Comparison of ENCODE assay signal across 1 cellular context in genomic region chr13:50123862-50124535, GRCh38.
TF ChIP-seq lines count a peak whose summit lies in the region.

No MANE protein-coding gene starts in this region.

TF ChIP-seq in HepG2, 621 proteins besides CTCF, POLR2A, EP300 and RAD21 (continued from another document and continues in another):
- TF ChIP-seq RCOR2 (CRISPR knock-in tag; IDR thresholded peaks at IDR 0.05) (no peak), ASH2L (IDR thresholded peaks at IDR 0.05; ENCODE audit: insufficient read length, low read depth, low read length) (peak; percentile 89), ZNF430 (CRISPR knock-in tag; IDR thresholded peaks at IDR 0.05) (peak; percentile 53; the same call in 1 of the 2 replicates), ZIK1 (CRISPR knock-in tag; IDR thresholded peaks at IDR 0.05; ENCODE audit: borderline replicate concordance, low read depth) (no peak), ZNF691 (CRISPR knock-in tag; IDR thresholded peaks at IDR 0.05; ENCODE audit: borderline replicate concordance, low read depth) (peak; percentile 45; the same call in 1 of the 2 replicates), IKZF4 (CRISPR knock-in tag; IDR thresholded peaks at IDR 0.05; ENCODE audit: borderline replicate concordance, low read depth, not compliant biosample characterization) (peak; percentile 28), NFKB2 (CRISPR knock-in tag; IDR thresholded peaks at IDR 0.05; ENCODE audit: borderline replicate concordance) (peak; percentile 32; the same call in 1 of the 2 replicates), MAZ (IDR thresholded peaks at IDR 0.05; ENCODE audit: borderline replicate concordance, low read depth, low read length) (peak; percentile 74; the same call in 1 of the 2 replicates), MAZ (CRISPR knock-in tag; IDR thresholded peaks at IDR 0.05; ENCODE audit: low read depth) (peak; percentile 95), ZBTB43 (CRISPR knock-in tag; conservative IDR thresholded peaks at IDR 0.05) (0 out of 2 replicates have a peak, but pooled peaks have one; percentile 38), RBM39 (IDR thresholded peaks at IDR 0.05; ENCODE audit: low read depth, low read length, poor library complexity, severe bottlenecking) (peak; percentile 92), ZNF263 (CRISPR knock-in tag; IDR thresholded peaks at IDR 0.05) (peak; percentile 21; the same call in 1 of the 2 replicates), FUBP1 (CRISPR knock-in tag; IDR thresholded peaks at IDR 0.05; ENCODE audit: borderline replicate concordance) (no peak), ZNF687 (CRISPR knock-in tag; IDR thresholded peaks at IDR 0.05) (peak; percentile 69), HINFP (CRISPR knock-in tag; IDR thresholded peaks at IDR 0.05; ENCODE audit: low read depth) (peak; percentile 86), ZNF589 (CRISPR knock-in tag; conservative IDR thresholded peaks at IDR 0.05) (no peak), ZNF619 (CRISPR knock-in tag; IDR thresholded peaks at IDR 0.05) (peak; percentile 58; the same call in 1 of the 2 replicates), ARNTL (CRISPR knock-in tag; IDR thresholded peaks at IDR 0.05) (peak; percentile 52; the same call in 1 of the 2 replicates), RBM22 (optimal IDR thresholded peaks at IDR 0.05; ENCODE audit: low read length) (no peak), NR1H2 (CRISPR knock-in tag; IDR thresholded peaks at IDR 0.05; ENCODE audit: borderline replicate concordance, low read depth) (no peak), ERF (CRISPR knock-in tag; IDR thresholded peaks at IDR 0.05) (peak; percentile 46; the same call in 1 of the 2 replicates), RXRB (CRISPR knock-in tag; IDR thresholded peaks at IDR 0.05; ENCODE audit: borderline replicate concordance) (peak; percentile 10; the same call in 1 of the 2 replicates), THAP9 (CRISPR knock-in tag; IDR thresholded peaks at IDR 0.05; ENCODE audit: borderline replicate concordance) (peak; percentile 9; the same call in 1 of the 2 replicates), PRDM15 (CRISPR knock-in tag; IDR thresholded peaks at IDR 0.05) (0 out of 2 replicates have a peak, but pooled peaks have one; percentile 43), ZNF496 (CRISPR knock-in tag; IDR thresholded peaks at IDR 0.05; ENCODE audit: insufficient replicate concordance) (no peak), AKAP8 (CRISPR knock-in tag; IDR thresholded peaks at IDR 0.05) (peak; percentile 88; the same call in 1 of the 2 replicates), HNRNPL (IDR thresholded peaks at IDR 0.05; ENCODE audit: low read depth, low read length) (peak; percentile 94), MXD3 (CRISPR knock-in tag; IDR thresholded peaks at IDR 0.05) (peak; percentile 89; the same call in 1 of the 2 replicates), PHF5A (CRISPR knock-in tag; IDR thresholded peaks at IDR 0.05; ENCODE audit: low read depth, unreplicated experiment) (peak; percentile 13), ARID4A (CRISPR knock-in tag; IDR thresholded peaks at IDR 0.05; ENCODE audit: borderline replicate concordance) (peak; percentile 70; the same call in 1 of the 2 replicates), KAT7 (CRISPR knock-in tag; IDR thresholded peaks at IDR 0.05; ENCODE audit: borderline replicate concordance) (0 out of 2 replicates have a peak, but pooled peaks have one; percentile 47), ZNF83 (CRISPR knock-in tag; IDR thresholded peaks at IDR 0.05; ENCODE audit: borderline replicate concordance) (0 out of 2 replicates have a peak, but pooled peaks have one; percentile 51), ZNF484 (CRISPR knock-in tag; IDR thresholded peaks at IDR 0.05; ENCODE audit: borderline replicate concordance, low read depth) (no peak), RARA (CRISPR knock-in tag; IDR thresholded peaks at IDR 0.05) (peak; percentile 73), ETV5 (CRISPR knock-in tag; IDR thresholded peaks at IDR 0.05; ENCODE audit: borderline replicate concordance) (peak; percentile 80)
